Comparison of ENCODE assay signal across 22 cellular contexts in the genomic region with DNA sequence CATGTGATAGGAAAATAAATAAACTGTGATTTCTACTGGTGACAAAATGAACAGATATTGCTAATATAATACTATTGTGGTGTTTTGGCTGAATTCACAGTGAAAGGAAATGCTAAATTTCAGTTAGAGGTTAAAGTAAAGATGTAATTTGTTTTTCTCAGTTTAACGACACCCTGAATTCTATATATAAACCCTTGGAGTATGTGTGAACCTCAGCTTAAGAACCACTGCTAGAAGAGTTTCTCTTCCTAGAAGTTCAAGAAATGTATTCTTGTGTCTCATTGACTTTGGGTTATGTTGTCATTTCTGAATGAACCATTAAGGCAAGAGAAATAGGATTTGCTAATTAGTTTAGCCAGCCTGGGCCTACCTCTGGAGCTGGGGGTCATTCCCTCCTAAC. TPM values are rescaled to one million over a fixed set of nuclear protein-coding genes. Genes with fewer than 3 reads are reported as not detected.
DNase-seq lines count a peak whose midpoint lies in the region; ATAC-seq and TF ChIP-seq lines count a peak whose summit lies in the region.
"Had no signal": no experiment of that assay in that cellular context is flagged by ENCODE, and none has a peak within 500 bp of the region (broad histone marks: within the 10 kb centered on the region; RNA-seq: fewer than 3 reads in every experiment).

No MANE protein-coding gene starts in this region.

- peaks cover 29% of the 10 kb centered on the region for H4K20me1 ChIP-seq in Loucy (ENCODE audit: insufficient read depth, low read length, poor library complexity, severe bottlenecking)

- TF ChIP-seq CTCF in GM13977 (IDR thresholded peaks at IDR 0.05; ENCODE audit: extremely low read depth, insufficient read depth, missing control alignments) (no peak), Loucy (conservative IDR thresholded peaks at IDR 0.05; ENCODE audit: low read length) (no peak)

- ATAC-seq in GM21423 (IDR thresholded peaks at IDR 0.05; ENCODE audit: unreplicated experiment), result peak; percentile 42
- ATAC-seq in Right ventricle myocardium superior (ENCODE audit: poor library complexity), result no peak
- ATAC-seq: activated CD8-positive, alpha-beta T cell treated with anti-CD3 and anti-CD28 coated beads for 36 hours had no signal

- H3F3A ChIP-seq in Loucy (ENCODE audit: low read depth), result peaks cover 14% of the 10 kb centered on the region

- peak; percentile 39 for DNase-seq in GM13977 (ENCODE audit: low spot score)
- DNase-seq in Right ventricle myocardium superior, result no peak
- DNase-seq in AG08395 (ENCODE audit: low spot score), result no peak
- DNase-seq in NCI-H1105 treated with DMSO at 0.1 percent for 48 hours (lab: John Stamatoyannopoulos, UW), result no peak
- DNase-seq: activated CD8-positive, alpha-beta T cell treated with anti-CD3 and anti-CD28 coated beads for 36 hours; activated gamma-delta T cell; CD8-positive, alpha-beta memory T cell; effector CD8-positive, alpha-beta T cell; hypothalamus; islet precursor cell; NCI-H1694; NCI-H2171 treated with DMSO at 0.1 percent for 48 hours; NCI-H526; nephron progenitor cell; RPMI8226; uterus had no signal

- H3K27ac ChIP-seq in skeletal muscle tissue (ENCODE audit: low read depth, low read length), result peak overlapping the region; percentile 17
- H3K27ac ChIP-seq: esophagus muscularis mucosa, SK-N-MC, suprapubic skin, uterus had no signal

- H3K9me3 ChIP-seq in Loucy (ENCODE audit: insufficient read depth, low read depth, low read length) (no peaks in the 10 kb centered on the region), skeletal muscle tissue (ENCODE audit: control insufficient read depth in 3 of 3, low read length in 3 of 3) (no peaks in the 10 kb centered on the region)
- H3K9me3 ChIP-seq: esophagus muscularis mucosa, suprapubic skin, uterus had no signal

- H3K36me3 ChIP-seq in Loucy (ENCODE audit: insufficient read depth, low read length) (no peaks in the 10 kb centered on the region), skeletal muscle tissue (ENCODE audit: control insufficient read depth in 3 of 3, insufficient read depth in 3 of 3, low read length in 3 of 3) (no peaks in the 10 kb centered on the region)
- H3K36me3 ChIP-seq: esophagus muscularis mucosa, uterus had no signal

- H3K27me3 ChIP-seq in Loucy (ENCODE audit: insufficient read depth, low read length, poor library complexity, severe bottlenecking), result no peaks in the 10 kb centered on the region
- H3K27me3 ChIP-seq in skeletal muscle tissue (ENCODE audit: control insufficient read depth in 3 of 3, insufficient read depth in 3 of 3, low read length in 3 of 3), result no peaks in the 10 kb centered on the region
- H3K27me3 ChIP-seq: esophagus muscularis mucosa, suprapubic skin, uterus had no signal

- peak overlapping the region; percentile 85 for H3K4me2 ChIP-seq in Loucy (ENCODE audit: low read depth, low read length, poor library complexity, severe bottlenecking)

- in situ Hi-C loops in GM13977 (cut with MboI; ENCODE audit: low pct_unique_long_range_greater_than_20kb, low sequenced_read_pairs, unreplicated experiment), result no loop called here

- no peak overlapping the region for H2AFZ ChIP-seq in Loucy (ENCODE audit: low read length)

- H3K4me3 ChIP-seq in Loucy (ENCODE audit: low read length, poor library complexity, severe bottlenecking) (peak overlapping the region; percentile 75), skeletal muscle tissue (ENCODE audit: low read length in 3 of 3) (no peak overlapping the region)
- H3K4me3 ChIP-seq: esophagus muscularis mucosa, SK-N-MC, suprapubic skin, uterus had no signal

- H3K9ac ChIP-seq in Loucy (ENCODE audit: low read depth, low read length, poor library complexity, severe bottlenecking) (peak overlapping the region; percentile 39), skeletal muscle tissue (ENCODE audit: low read depth in 1 of 3, low read length in 3 of 3) (no peak overlapping the region)

- H3K4me1 ChIP-seq in Loucy (ENCODE audit: insufficient read depth, low read length, poor library complexity, severe bottlenecking) (peaks cover 74% of the 10 kb centered on the region), skeletal muscle tissue (ENCODE audit: control insufficient read depth in 3 of 3, insufficient read depth in 3 of 3, low read length in 3 of 3) (peaks cover 19 to 37% (median 35%) of the 10 kb centered on the region in 3 donors)
- H3K4me1 ChIP-seq: uterus had no signal

- H3K9me2 ChIP-seq in Loucy (replicated peaks; ENCODE audit: low read depth, low read length), result no peaks in the 10 kb centered on the region

- H3K79me2 ChIP-seq in Loucy (ENCODE audit: insufficient read depth, low read length), result peaks cover 91% of the 10 kb centered on the region

- intact Hi-C loops in Right ventricle myocardium superior (cut with DNase I), result no loop called here

RNA-seq across cellular contexts. Expression of gene FBXO34, which starts 8.2 kb away (rescaled TPM):
- total RNA-seq in skeletal muscle tissue, result 24.5 TPM
- 24.6 TPM for total RNA-seq in Right ventricle myocardium superior
